Comparison of ENCODE assay signal across 18 cellular contexts in the genomic region with DNA sequence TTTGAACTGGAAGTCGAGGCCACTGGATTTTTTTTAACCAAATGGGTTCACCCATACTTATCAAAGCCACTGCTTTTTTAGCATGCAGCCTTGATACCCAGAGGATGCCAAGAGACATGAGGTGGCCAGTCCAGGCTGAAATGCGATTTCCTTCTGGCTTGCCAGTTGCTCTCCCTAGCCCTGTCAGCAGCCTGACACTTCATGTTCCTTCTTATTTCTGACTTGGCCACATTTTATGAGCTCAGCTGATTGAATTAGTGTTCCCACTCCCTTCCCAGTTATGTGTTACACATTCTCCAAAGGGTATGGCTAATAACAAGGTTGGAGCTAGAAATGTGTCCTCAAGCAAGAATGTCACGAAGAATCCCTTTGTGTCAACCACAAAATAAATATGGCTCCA.
"Had no signal": no experiment of that assay in that cellular context is flagged by ENCODE, and none has a peak within 500 bp of the region (broad histone marks: within the 10 kb centered on the region; RNA-seq: fewer than 3 reads in every experiment).

No MANE protein-coding gene starts in this region.

- H3K4me1 ChIP-seq: gastroesophageal sphincter, spleen, upper lobe of left lung had no signal

- H3K4me3 ChIP-seq: gastroesophageal sphincter, lung, spleen, upper lobe of left lung had no signal

- H3K4me3 Mint-ChIP-seq: activated CD4-positive, alpha-beta T cell treated with anti-CD3 and anti-CD28 coated beads, Interleukin-2, amount 10 ng/mL, durations not matched to agents 7 days and 5 days; activated naive CD8-positive, alpha-beta T cell treated with anti-CD3 and anti-CD28 coated beads for 36 hours; activated T-cell treated with anti-CD3 and anti-CD28 coated beads, Interleukin-2, amount 50 U/mL, for 72 hours; dendritic cell treated with granulocyte-macrophage colony-stimulating factor and Interleukin-4, amounts not matched to agents 40 ng/mL and 50 ng/mL, for 4 days; effector memory CD8-positive, alpha-beta T cell; naive thymus-derived CD4-positive, alpha-beta T cell; stimulated activated naive CD8-positive, alpha-beta T cell treated with anti-CD3 and anti-CD28 coated beads, Interleukin-15, Interleukin-2, amounts not matched to agents 100 ng/mL and 50 ng/mL, for 24 hours had no signal

- H3K9me3 ChIP-seq: gastroesophageal sphincter, spleen, upper lobe of left lung had no signal

- H3K9me3 Mint-ChIP-seq: activated CD4-positive, alpha-beta T cell treated with anti-CD3 and anti-CD28 coated beads, Interleukin-2, amount 10 ng/mL, durations not matched to agents 7 days and 5 days; activated naive CD8-positive, alpha-beta T cell treated with anti-CD3 and anti-CD28 coated beads for 36 hours; activated T-cell treated with anti-CD3 and anti-CD28 coated beads, Interleukin-2, amount 50 U/mL, for 72 hours; dendritic cell treated with granulocyte-macrophage colony-stimulating factor and Interleukin-4, amounts not matched to agents 40 ng/mL and 50 ng/mL, for 4 days; effector memory CD8-positive, alpha-beta T cell; naive thymus-derived CD4-positive, alpha-beta T cell; stimulated activated naive CD8-positive, alpha-beta T cell treated with anti-CD3 and anti-CD28 coated beads, Interleukin-15, Interleukin-2, amounts not matched to agents 100 ng/mL and 50 ng/mL, for 24 hours had no signal

- H3K27ac ChIP-seq: epithelial cell of prostate, gastroesophageal sphincter, spleen, upper lobe of left lung had no signal

- DNase-seq: activated CD4-positive, alpha-beta T cell treated with anti-CD3 and anti-CD28 coated beads, Interleukin-2, amount 10 ng/mL, durations not matched to agents 7 days and 5 days; activated CD4-positive, CD25-positive, alpha-beta regulatory T cell; activated CD8-positive, alpha-beta memory T cell treated with anti-CD3 and anti-CD28 coated beads, Interleukin-2, amount 50 U/mL, for 48 hours; activated naive CD8-positive, alpha-beta T cell treated with anti-CD3 and anti-CD28 coated beads for 36 hours; activated T-cell treated with anti-CD3 and anti-CD28 coated beads, Interleukin-2, amount 50 U/mL, for 72 hours; effector memory CD8-positive, alpha-beta T cell; naive thymus-derived CD4-positive, alpha-beta T cell; occipital lobe; spleen; T-helper 2 cell; upper lobe of left lung had no signal

- H3K27ac Mint-ChIP-seq: activated CD4-positive, alpha-beta T cell treated with anti-CD3 and anti-CD28 coated beads, Interleukin-2, amount 10 ng/mL, durations not matched to agents 7 days and 5 days; activated naive CD8-positive, alpha-beta T cell treated with anti-CD3 and anti-CD28 coated beads for 36 hours; activated T-cell treated with anti-CD3 and anti-CD28 coated beads, Interleukin-2, amount 50 U/mL, for 72 hours; dendritic cell treated with granulocyte-macrophage colony-stimulating factor and Interleukin-4, amounts not matched to agents 40 ng/mL and 50 ng/mL, for 4 days; effector memory CD8-positive, alpha-beta T cell; naive thymus-derived CD4-positive, alpha-beta T cell; progenitor cell of endocrine pancreas; stimulated activated naive CD8-positive, alpha-beta T cell treated with anti-CD3 and anti-CD28 coated beads, Interleukin-15, Interleukin-2, amounts not matched to agents 100 ng/mL and 50 ng/mL, for 24 hours had no signal

- H3K27me3 Mint-ChIP-seq: activated CD4-positive, alpha-beta T cell treated with anti-CD3 and anti-CD28 coated beads, Interleukin-2, amount 10 ng/mL, durations not matched to agents 7 days and 5 days; activated naive CD8-positive, alpha-beta T cell treated with anti-CD3 and anti-CD28 coated beads for 36 hours; dendritic cell treated with granulocyte-macrophage colony-stimulating factor and Interleukin-4, amounts not matched to agents 40 ng/mL and 50 ng/mL, for 4 days; effector memory CD8-positive, alpha-beta T cell; naive thymus-derived CD4-positive, alpha-beta T cell; stimulated activated naive CD8-positive, alpha-beta T cell treated with anti-CD3 and anti-CD28 coated beads, Interleukin-15, Interleukin-2, amounts not matched to agents 100 ng/mL and 50 ng/mL, for 24 hours had no signal

- H3K4me1 Mint-ChIP-seq: activated CD4-positive, alpha-beta T cell treated with anti-CD3 and anti-CD28 coated beads, Interleukin-2, amount 10 ng/mL, durations not matched to agents 7 days and 5 days had no signal

- H3K36me3 ChIP-seq: gastroesophageal sphincter, spleen, upper lobe of left lung had no signal

- ATAC-seq: activated T-cell treated with anti-CD3 and anti-CD28 coated beads, Interleukin-2, amount 50 U/mL, for 72 hours; effector memory CD8-positive, alpha-beta T cell; gastroesophageal sphincter; naive thymus-derived CD4-positive, alpha-beta T cell; sciatic nerve had no signal

- H3K27me3 ChIP-seq: gastroesophageal sphincter, spleen, upper lobe of left lung had no signal
